Comparison of ENCODE assay signal across 8 cellular contexts in genomic region chr1:28247603-28248272, GRCh38. TPM values are rescaled to one million over a fixed set of nuclear protein-coding genes. Genes with fewer than 3 reads are reported as not detected.
DNase-seq lines count a peak whose midpoint lies in the region; ATAC-seq and TF ChIP-seq lines count a peak whose summit lies in the region.

No MANE protein-coding gene starts in this region.

- DNase-seq in Jurkat, Clone E6-1 (ENCODE audit: low read depth, low spot score), result no peak
- DNase-seq in brain microvascular endothelial cell (no peak), NCI-H2029 treated with DMSO at 0.1 percent for 48 hours (lab: John Stamatoyannopoulos, UW) (no peak), dedifferentiated amniotic fluid mesenchymal stem cell (ENCODE audit: extremely low spot score) (no peak), GM20000 (ENCODE audit: low spot score) (no peak)

- H3K4me3 ChIP-seq in ACC112 (ENCODE audit: low read depth, low read length) (peak overlapping the region; percentile 57), brain microvascular endothelial cell (ENCODE audit: low read depth, low read length) (peak overlapping the region; percentile 18), mucosa of stomach (ENCODE audit: low read length) (no peak overlapping the region)
- peak overlapping the region; percentile 49 for H3K4me3 ChIP-seq in Jurkat, Clone E6-1 (ENCODE audit: low read length)

- H3K27ac ChIP-seq in ACC112 (ENCODE audit: low read depth, low read length) (peak overlapping the region; percentile 50; the same call in 1 of the 2 replicates), brain microvascular endothelial cell (peak overlapping the region; percentile 47)

- in situ Hi-C loops in brain microvascular endothelial cell (cut with HindIII; ENCODE audit: low pct_ligation_motif_present, low sequenced_read_pairs), result no loop called here

- H2AFZ ChIP-seq in ACC112 (ENCODE audit: low read length, unreplicated experiment), result peak overlapping the region; percentile 64

- TF ChIP-seq CTCF in brain microvascular endothelial cell (IDR thresholded peaks at IDR 0.05; ENCODE audit: low read depth, low read length, missing control alignments) (no peak), GM20000 (IDR thresholded peaks at IDR 0.05; ENCODE audit: extremely low read depth, missing control alignments) (no peak)

- H3K9me3 ChIP-seq in mucosa of stomach (ENCODE audit: control insufficient read depth, low read length), result no peaks in the 10 kb centered on the region

- H3K4me1 ChIP-seq in ACC112 (ENCODE audit: control insufficient read depth, insufficient read depth, low read length, unreplicated experiment) (peaks cover 29% of the 10 kb centered on the region), mucosa of stomach (ENCODE audit: control insufficient read depth, insufficient read depth, low read length) (peaks cover 52% of the 10 kb centered on the region)

- H3K36me3 ChIP-seq in ACC112 (ENCODE audit: insufficient read depth, low read length) (no peaks in the 10 kb centered on the region), brain microvascular endothelial cell (replicated peaks) (no peaks in the 10 kb centered on the region), mucosa of stomach (ENCODE audit: control insufficient read depth, insufficient read depth, low read length) (no peaks in the 10 kb centered on the region)

- H3K79me2 ChIP-seq in ACC112 (ENCODE audit: control insufficient read depth, insufficient read depth, low read length, unreplicated experiment), result no peaks in the 10 kb centered on the region

- no peak for ATAC-seq in GM21447 (IDR thresholded peaks at IDR 0.05; ENCODE audit: unreplicated experiment)

- H3K27me3 ChIP-seq in ACC112 (ENCODE audit: insufficient read depth, low read length), result no peaks in the 10 kb centered on the region
- no peaks in the 10 kb centered on the region for H3K27me3 ChIP-seq in brain microvascular endothelial cell (replicated peaks)
- no peaks in the 10 kb centered on the region for H3K27me3 ChIP-seq in mucosa of stomach (ENCODE audit: control insufficient read depth, insufficient read depth, low read length)

- peak overlapping the region; percentile 50 for H3K9ac ChIP-seq in mucosa of stomach (ENCODE audit: low read length)

RNA-seq across cellular contexts. Expression of gene SESN2, which starts 11.6 kb away (rescaled TPM):
- 6.5 TPM for polyA plus RNA-seq in Jurkat, Clone E6-1 (2012; ENCODE audit: insufficient read depth, insufficient read length)

RNA-seq across cellular contexts. Expression of gene ATP5IF1, which starts 11.8 kb away (rescaled TPM):
- 464 TPM for polyA plus RNA-seq in Jurkat, Clone E6-1 (2012; ENCODE audit: insufficient read depth, insufficient read length)

RNA-seq across cellular contexts. Expression of gene DNAJC8, which starts 14.9 kb away (rescaled TPM):
- polyA plus RNA-seq in Jurkat, Clone E6-1 (2012; ENCODE audit: insufficient read depth, insufficient read length), result 203 TPM
